8 cellular contexts compared by ENCODE assay signal in genomic region chr1:116909511-116910378, GRCh38. TPM values are rescaled to one million over a fixed set of nuclear protein-coding genes. Genes with fewer than 3 reads are reported as not detected.
A peak's percentile ranks its signal among the peaks of the same experiment; 100 is the strongest.
DNase-seq lines count a peak whose midpoint lies in the region; ATAC-seq and TF ChIP-seq lines count a peak whose summit lies in the region.

Gene PTGFRN (plus strand): TSS chr1:116909916. CDS start chr1:116910204, 288 bp downstream.

- intact Hi-C loops in activated CD4-positive, alpha-beta memory T cell treated with anti-CD3 and anti-CD28 coated beads for 36 hours (cut with micrococcal nuclease) = loop anchor here (2.0 to 5.0 kb wide), 2 partner anchors 37 to 151 kb away; partner anchors contain the start of gene TTF2

- ATAC-seq in memory B cell (ENCODE audit: low read depth) (no peak), HG02759 (IDR thresholded peaks at IDR 0.05; ENCODE audit: unreplicated experiment) (no peak), GM21723 (IDR thresholded peaks at IDR 0.05; ENCODE audit: unreplicated experiment) (no peak)
- ATAC-seq in stimulated activated naive B cell treated with anti-CD40 and anti-IgM and Interleukin-4, amounts not matched to agents 10 μg/mL and 1 μg/mL and 100 μg/mL, for 72 hours (replicated peaks) = peak; percentile 48 to 64

- no peaks in the 10 kb centered on the region for H3K9me3 ChIP-seq in endodermal cell (ENCODE audit: control insufficient read depth, low read length)

- peaks cover 3% of the 10 kb centered on the region for H3K4me1 Mint-ChIP-seq in activated CD4-positive, alpha-beta memory T cell treated with anti-CD3 and anti-CD28 coated beads for 36 hours (ENCODE audit: low read depth)
- H3K4me1 Mint-ChIP-seq in endodermal cell (peaks cover 8% of the 10 kb centered on the region), memory B cell (no peaks in the 10 kb centered on the region)
- peaks cover 3 to 6% of the 10 kb centered on the region in 2 donors for H3K4me1 Mint-ChIP-seq in stimulated activated naive B cell treated with anti-CD40 and anti-IgM and Interleukin-4, amounts not matched to agents 10 μg/mL and 1 μg/mL and 100 μg/mL, for 72 hours

- peak within 1 kb of the TSS; percentile 69 for H3K4me3 Mint-ChIP-seq in activated CD4-positive, alpha-beta memory T cell treated with anti-CD3 and anti-CD28 coated beads for 36 hours
- H3K4me3 Mint-ChIP-seq in endodermal cell (no peak within 1 kb of the TSS), memory B cell (peak within 1 kb of the TSS; percentile 45)
- peak within 1 kb of the TSS; percentile 64 to 76 for H3K4me3 Mint-ChIP-seq in stimulated activated naive B cell treated with anti-CD40 and anti-IgM and Interleukin-4, amounts not matched to agents 10 μg/mL and 1 μg/mL and 100 μg/mL, for 72 hours

- H3K36me3 ChIP-seq in endodermal cell (ENCODE audit: control insufficient read depth, insufficient read depth, low read length) = peaks cover 5% of the 10 kb centered on the region

- DNase-seq in DMS79 (lab: John Stamatoyannopoulos, UW) = peak; percentile 17
- peak; percentile 39 for DNase-seq in NCI-H1092 treated with DMSO at 0.1 percent for 48 hours (lab: John Stamatoyannopoulos, UW)
- DNase-seq in activated CD4-positive, alpha-beta memory T cell treated with anti-CD3 and anti-CD28 coated beads for 36 hours = peak; percentile 36
- DNase-seq in endodermal cell = peak; percentile 92
- no peak for DNase-seq in memory B cell (ENCODE audit: low spot score in 2 of 2)
- no peak for DNase-seq in stimulated activated naive B cell treated with anti-CD40 and anti-IgM and Interleukin-4, amounts not matched to agents 10 μg/mL and 1 μg/mL and 100 μg/mL, for 72 hours

- H3K27me3 ChIP-seq in endodermal cell (ENCODE audit: control insufficient read depth, insufficient read depth, low read length, poor library complexity, severe bottlenecking) = no peaks in the 10 kb centered on the region

- H3K9ac ChIP-seq in endodermal cell (ENCODE audit: extremely low read depth, low read length, poor library complexity, severe bottlenecking) = peak within 1 kb of the TSS; percentile 63

- no peak for TF ChIP-seq CTCF in endodermal cell (conservative IDR thresholded peaks at IDR 0.05)

- peaks cover 13% of the 10 kb centered on the region for H3K4me1 ChIP-seq in endodermal cell (ENCODE audit: control insufficient read depth, insufficient read depth, low read length)

- CTCF ChIA-PET in activated CD4-positive, alpha-beta memory T cell treated with anti-CD3 and anti-CD28 coated beads for 36 hours (lab: Charles Lee) = interaction anchor here (1.0 kb wide), 1 partner anchor 25 kb away, joined by 3 read pairs; no protein-coding TSS in a partner anchor

- H3K9me3 Mint-ChIP-seq in activated CD4-positive, alpha-beta memory T cell treated with anti-CD3 and anti-CD28 coated beads for 36 hours = no peaks in the 10 kb centered on the region
- no peaks in the 10 kb centered on the region for H3K9me3 Mint-ChIP-seq in endodermal cell
- H3K9me3 Mint-ChIP-seq in memory B cell = no peaks in the 10 kb centered on the region
- H3K9me3 Mint-ChIP-seq in stimulated activated naive B cell treated with anti-CD40 and anti-IgM and Interleukin-4, amounts not matched to agents 10 μg/mL and 1 μg/mL and 100 μg/mL, for 72 hours = no peaks in the 10 kb centered on the region

- no peak within 1 kb of the TSS for H3K27ac Mint-ChIP-seq in activated CD4-positive, alpha-beta memory T cell treated with anti-CD3 and anti-CD28 coated beads for 36 hours
- H3K27ac Mint-ChIP-seq in endodermal cell = peak within 1 kb of the TSS; percentile 88
- no peak within 1 kb of the TSS for H3K27ac Mint-ChIP-seq in memory B cell
- peak within 1 kb of the TSS; percentile 54 for H3K27ac Mint-ChIP-seq in stimulated activated naive B cell treated with anti-CD40 and anti-IgM and Interleukin-4, amounts not matched to agents 10 μg/mL and 1 μg/mL and 100 μg/mL, for 72 hours

- no peak within 1 kb of the TSS for H3K27ac ChIP-seq in endodermal cell (ENCODE audit: low read depth, low read length)

- peak within 1 kb of the TSS; percentile 83 for H3K4me3 ChIP-seq in endodermal cell (ENCODE audit: low read length)

- POLR2A ChIA-PET in activated CD4-positive, alpha-beta memory T cell treated with anti-CD3 and anti-CD28 coated beads for 36 hours (lab: Charles Lee) = interaction anchor here (1.2 kb wide), 1 partner anchor 145 kb away, joined by 3 read pairs; no protein-coding TSS in a partner anchor

- no peaks in the 10 kb centered on the region for H3K27me3 Mint-ChIP-seq in activated CD4-positive, alpha-beta memory T cell treated with anti-CD3 and anti-CD28 coated beads for 36 hours
- H3K27me3 Mint-ChIP-seq in endodermal cell (ENCODE audit: insufficient read depth) (no peaks in the 10 kb centered on the region), memory B cell (peaks cover 10% of the 10 kb centered on the region)
- peaks cover 15 to 21% of the 10 kb centered on the region in 2 donors for H3K27me3 Mint-ChIP-seq in stimulated activated naive B cell treated with anti-CD40 and anti-IgM and Interleukin-4, amounts not matched to agents 10 μg/mL and 1 μg/mL and 100 μg/mL, for 72 hours

- no peaks in the 10 kb centered on the region for H3K36me3 Mint-ChIP-seq in activated CD4-positive, alpha-beta memory T cell treated with anti-CD3 and anti-CD28 coated beads for 36 hours
- no peaks in the 10 kb centered on the region for H3K36me3 Mint-ChIP-seq in endodermal cell (ENCODE audit: low read depth)
- no peaks in the 10 kb centered on the region for H3K36me3 Mint-ChIP-seq in memory B cell
- no peaks in the 10 kb centered on the region for H3K36me3 Mint-ChIP-seq in stimulated activated naive B cell treated with anti-CD40 and anti-IgM and Interleukin-4, amounts not matched to agents 10 μg/mL and 1 μg/mL and 100 μg/mL, for 72 hours

- 2 to 6% methylated on average over 23 to 86 of the region's 86 CpGs for WGBS in endodermal cell (ENCODE audit: insufficient coverage in 1 of 2, insufficient read length in 1 of 2), 2 experiments

RNA-seq across cellular contexts. Expression of gene PTGFRN, which starts in this region (rescaled TPM):
- 10 to 100 TPM; 13.5 to 14.2 TPM for total RNA-seq in activated CD4-positive, alpha-beta memory T cell treated with anti-CD3 and anti-CD28 coated beads for 36 hours
- total RNA-seq in endodermal cell = 10 to 100 TPM; 41.6 to 43.2 TPM
- polyA plus RNA-seq in endodermal cell (2013, experiment 1 of 2) = 46.4 TPM
- polyA plus RNA-seq in endodermal cell (2013, experiment 2 of 2) = 42.7 TPM

Comparison
In these comparisons a context has a peak if more than half of its experiments do, and no peak if none do; other contexts are left out.
1. DNase-seq: peak in DMS79 (single experiment), NCI-H1092 treated with DMSO at 0.1 percent for 48 hours (single experiment), activated CD4-positive, alpha-beta memory T cell treated with anti-CD3 and anti-CD28 coated beads for 36 hours (single experiment) and endodermal cell (single experiment); none in memory B cell (0 of 2) and stimulated activated naive B cell treated with anti-CD40 and anti-IgM and Interleukin-4, amounts not matched to agents 10 μg/mL and 1 μg/mL and 100 μg/mL, for 72 hours (single experiment).
2. H3K27ac Mint-ChIP-seq: peak in endodermal cell (single experiment) and stimulated activated naive B cell treated with anti-CD40 and anti-IgM and Interleukin-4, amounts not matched to agents 10 μg/mL and 1 μg/mL and 100 μg/mL, for 72 hours (single experiment); none in activated CD4-positive, alpha-beta memory T cell treated with anti-CD3 and anti-CD28 coated beads for 36 hours (single experiment) and memory B cell (single experiment).
3. ATAC-seq: peak in stimulated activated naive B cell treated with anti-CD40 and anti-IgM and Interleukin-4, amounts not matched to agents 10 μg/mL and 1 μg/mL and 100 μg/mL, for 72 hours (2 of 2); none in memory B cell (single experiment), HG02759 (single experiment) and GM21723 (single experiment).